ENCODE assay signal across 23 cellular contexts in genomic region chr11:59291228-59291627, GRCh38.
DNase-seq lines count a peak whose midpoint lies in the region; ATAC-seq, FAIRE-seq and TF ChIP-seq lines count a peak whose summit lies in the region.
"Had no signal": no experiment of that assay in that cellular context is flagged by ENCODE, and none has a peak within 500 bp of the region (broad histone marks: within the 10 kb centered on the region; RNA-seq: fewer than 3 reads in every experiment).

No MANE protein-coding gene starts in this region.

- H3K79me2 ChIP-seq in HepG2 (ENCODE audit: insufficient read depth, low read length): no peaks in the 10 kb centered on the region

- H3K4me2 ChIP-seq in HepG2 (ENCODE audit: low read depth, low read length): no peak overlapping the region
- H3K4me2 ChIP-seq: A549; BLaER1 treated with 17β-estradiol and CSF1 and Interleukin-3, amounts not matched to agents 10 nM and 100 nM had no signal

- H3K4me1 ChIP-seq in liver (ENCODE audit: control insufficient read depth in 4 of 4, insufficient read depth in 4 of 4, low read length in 3 of 4): peaks cover 11 to 87% (median 48%) of the 10 kb centered on the region in 4 donors
- H3K4me1 ChIP-seq in HepG2 (ENCODE audit: insufficient read depth, low read length): no peaks in the 10 kb centered on the region
- peaks cover 0 to 16% (median 10%) of the 10 kb centered on the region in 4 donors for H3K4me1 ChIP-seq in stomach
- H3K4me1 ChIP-seq: A549, BE2C had no signal

- POLR2A ChIA-PET in HepG2 (lab: Yijun Ruan, JAX): no interaction called here

- TF ChIP-seq RAD21 in liver (IDR thresholded peaks at IDR 0.05) (peak; percentile 31 to 48), HepG2 (CRISPR knock-in tag; IDR thresholded peaks at IDR 0.05) (no peak)

- H3K36me3 ChIP-seq in liver (ENCODE audit: control insufficient read depth in 4 of 4, insufficient read depth in 3 of 4, low read depth in 1 of 4, low read length in 3 of 4) (no peaks in the 10 kb centered on the region), HepG2 (replicated peaks in 1 of 2; ENCODE audit: control insufficient read depth in 1 of 2, insufficient read depth in 2 of 2, low read length in 2 of 2) (no peaks in the 10 kb centered on the region), stomach (no peaks in the 10 kb centered on the region)
- H3K36me3 ChIP-seq: BE2C; BLaER1 treated with 17β-estradiol and CSF1 and Interleukin-3, amounts not matched to agents 10 nM and 100 nM had no signal

- TF ChIP-seq EP300 in HepG2 (IDR thresholded peaks at IDR 0.05; ENCODE audit: low read depth in 2 of 2, low read length in 2 of 2) (no peak), HepG2 (CRISPR knock-in tag; IDR thresholded peaks at IDR 0.05; ENCODE audit: borderline replicate concordance) (no peak), stomach (IDR thresholded peaks at IDR 0.05) (no peak)

- H3K9me3 ChIP-seq in liver (ENCODE audit: control insufficient read depth in 4 of 4, low read length in 3 of 4): no peaks in the 10 kb centered on the region
- no peaks in the 10 kb centered on the region for H3K9me3 ChIP-seq in HepG2 (ENCODE audit: low read length)
- peaks cover 0 to 8% (median 0%) of the 10 kb centered on the region in 4 donors for H3K9me3 ChIP-seq in stomach
- H3K9me3 ChIP-seq: A549, BE2C had no signal

- intact Hi-C loops in HepG2 (cut with micrococcal nuclease; ENCODE audit: unreplicated experiment): no loop called here
- intact Hi-C loops in stomach (cut with DNase I; ENCODE audit: low total_unique reads): no loop called here

- TF ChIP-seq POLR2A in HepG2 (IDR thresholded peaks at IDR 0.05; ENCODE audit: insufficient read depth in 1 of 2, low read depth in 2 of 2, low read length in 2 of 2) (no peak), stomach (IDR thresholded peaks at IDR 0.05) (no peak)

- peak overlapping the region; percentile 74 to 81 for H3K27ac ChIP-seq in liver (ENCODE audit: low read depth in 1 of 2, low read length in 2 of 2)
- H3K27ac ChIP-seq in HepG2 (ENCODE audit: extremely low read length, insufficient read depth, low read length): no peak overlapping the region
- H3K27ac ChIP-seq in stomach: no peak overlapping the region
- H3K27ac ChIP-seq: A549; BLaER1 treated with 17β-estradiol and CSF1 and Interleukin-3, amounts not matched to agents 10 nM and 100 nM had no signal

- no peak for DNase-seq in HepG2 (ENCODE audit: low spot score)
- DNase-seq in left lobe of liver (ENCODE audit: low spot score): peak; percentile 66
- DNase-seq in stomach: peak; percentile 40
- DNase-seq in activated CD4-positive, alpha-beta T cell treated with anti-CD3 and anti-CD28 coated beads for 4 hours: no peak
- DNase-seq in NCI-H1436 (lab: John Stamatoyannopoulos, UW): no peak
- DNase-seq: 8988T; ACHN; AML-193; BE2C; CD4-positive, alpha-beta T cell; CD8-positive, alpha-beta memory T cell; DMS 273 treated with DMSO at 0.1 percent for 48 hours; DMS79; EL; GDM1; H7; HCEC 1CT had no signal

- H3K4me3 ChIP-seq in liver (ENCODE audit: low read depth in 1 of 3, low read length in 3 of 3) (no peak overlapping the region), HepG2 (replicated peaks in 1 of 3; ENCODE audit: insufficient read depth in 1 of 3, low read depth in 2 of 3, low read length in 3 of 3) (no peak overlapping the region), stomach (no peak overlapping the region)
- H3K4me3 ChIP-seq: A549; BLaER1 treated with 17β-estradiol and CSF1 and Interleukin-3, amounts not matched to agents 10 nM and 100 nM; GM12878 had no signal

- H3K27me3 ChIP-seq in liver (ENCODE audit: control insufficient read depth in 4 of 4, insufficient read depth in 4 of 4, low read length in 3 of 4): no peaks in the 10 kb centered on the region
- H3K27me3 ChIP-seq in HepG2 (ENCODE audit: control insufficient read depth in 1 of 2, insufficient read depth in 2 of 2, low read length in 2 of 2): no peaks in the 10 kb centered on the region
- peaks cover 0 to under 1% (median 0%) of the 10 kb centered on the region in 3 donors for H3K27me3 ChIP-seq in stomach
- H3K27me3 ChIP-seq: BE2C had no signal

- no peak overlapping the region for H2AFZ ChIP-seq in HepG2 (ENCODE audit: low read length)

- H4K20me1 ChIP-seq in HepG2 (ENCODE audit: insufficient read depth, low read length): no peaks in the 10 kb centered on the region
- H4K20me1 ChIP-seq: BLaER1 treated with 17β-estradiol and CSF1 and Interleukin-3, amounts not matched to agents 10 nM and 100 nM had no signal

- TF ChIP-seq CTCF in liver (IDR thresholded peaks at IDR 0.05; ENCODE audit: low read depth, low read length, missing input control) (no peak), HepG2 (CRISPR knock-in tag; IDR thresholded peaks at IDR 0.05) (no peak), stomach (IDR thresholded peaks at IDR 0.05) (no peak)

- no peak for ATAC-seq in HepG2
- ATAC-seq in left lobe of liver: peak; percentile 82
- ATAC-seq: A549, GM12878 had no signal

- WGBS in liver: 32% methylated on average over 3 of the region's 3 CpGs
- WGBS in HepG2 (ENCODE audit: low lambda C conversion rate): 0% methylated on average over 3 of the region's 3 CpGs
- 19 to 53% (median 39%) methylated on average over 3 of the region's 3 CpGs for WGBS in stomach, 5 donors

- in situ Hi-C loops in HepG2 (cut with HindIII; ENCODE audit: extremely low pct_ligation_motif_present, low pct_unique_long_range_greater_than_20kb): no loop called here

- CTCF ChIA-PET in HepG2 (lab: Yijun Ruan, JAX; ENCODE audit: low intra/inter-chr PET ratio, low total read pairs): no interaction called here

- no TSS peak for BruUV-seq in HepG2 (replicated peaks; lab: Mats Ljungman, UMichigan)

- no peak for FAIRE-seq in HepG2 (lab: Jason Lieb, UNC)
- FAIRE-seq: A549, D721Med, GM12878, H1 had no signal

- H3K9ac ChIP-seq in liver (ENCODE audit: low read depth in 1 of 2, low read length in 2 of 2) (no peak overlapping the region), HepG2 (ENCODE audit: insufficient read depth, low read depth, low read length) (no peak overlapping the region)
- H3K9ac ChIP-seq: BLaER1 treated with 17β-estradiol and CSF1 and Interleukin-3, amounts not matched to agents 10 nM and 100 nM had no signal

TF ChIP-seq in liver, 16 proteins besides CTCF, POLR2A, EP300 and RAD21 (continues in another document):
- TF ChIP-seq YY1 (IDR thresholded peaks at IDR 0.05) (peak; percentile 75), ZBTB33 (IDR thresholded peaks at IDR 0.05) (peak; percentile 36), SP1 (IDR thresholded peaks at IDR 0.05) (peak; percentile 69), MAX (IDR thresholded peaks at IDR 0.05) (peak; percentile 54), JUND (IDR thresholded peaks at IDR 0.05) (peak in 1 of 2 donors; percentile 45)

TF ChIP-seq in HepG2, 621 proteins besides CTCF, POLR2A, EP300 and RAD21:
- TF ChIP-seq ZBTB33 (CRISPR knock-in tag; IDR thresholded peaks at IDR 0.05) (no peak), BCL6 (CRISPR knock-in tag; IDR thresholded peaks at IDR 0.05) (no peak), ZNF468 (CRISPR knock-in tag; IDR thresholded peaks at IDR 0.05) (no peak), ZBTB1 (CRISPR knock-in tag; IDR thresholded peaks at IDR 0.05; ENCODE audit: borderline replicate concordance) (no peak), CREBL2 (CRISPR knock-in tag; IDR thresholded peaks at IDR 0.05; ENCODE audit: borderline replicate concordance) (no peak), NCOA5 (CRISPR knock-in tag; IDR thresholded peaks at IDR 0.05) (no peak)

Comparison
In these comparisons a context has a peak if more than half of its experiments do, and no peak if none do; other contexts are left out.
1. H3K27ac ChIP-seq: peak in liver (2 of 2); none in HepG2 (single experiment) and stomach (0 of 5).
2. DNase-seq: peak in left lobe of liver (single experiment) and stomach (single experiment); none in HepG2 (single experiment), activated CD4-positive, alpha-beta T cell treated with anti-CD3 and anti-CD28 coated beads for 4 hours (0 of 2) and NCI-H1436 (single experiment).